ENCODE assay signal across 13 cellular contexts in genomic region chr13:110507678-110508381, GRCh38. TPM values are rescaled to one million over a fixed set of nuclear protein-coding genes. Genes with fewer than 3 reads are reported as not detected.
DNase-seq lines count a peak whose midpoint lies in the region; ATAC-seq lines count a peak whose summit lies in the region.
"Had no signal": no experiment of that assay in that cellular context is flagged by ENCODE, and none has a peak within 500 bp of the region (broad histone marks: within the 10 kb centered on the region; RNA-seq: fewer than 3 reads in every experiment).

No MANE protein-coding gene starts in this region.

- intact Hi-C loops in left ventricle myocardium superior (cut with micrococcal nuclease), result loop anchor here (10.0 kb wide), 1 partner anchor 57 kb away; the partner anchor contains the start of gene RAB20
- intact Hi-C loops in sciatic nerve (cut with DNase I), result no loop called here

- DNase-seq in DMS53 treated with DMSO at 0.1 percent for 48 hours (lab: John Stamatoyannopoulos, UW; ENCODE audit: unreplicated experiment) (peak; percentile 66), SW480 (ENCODE audit: low spot score) (peak; percentile 96), left ventricle myocardium superior (peak; percentile 76), sciatic nerve (ENCODE audit: low spot score) (no peak), NCI-H1694 (lab: John Stamatoyannopoulos, UW) (no peak)
- DNase-seq in stimulated activated naive CD4-positive, alpha-beta T cell (lab: John Stamatoyannopoulos, UW), result no peak
- DNase-seq: CD4-positive, CD25-positive, alpha-beta regulatory T cell; HCEC 1CT; NCI-H2171; nucleus accumbens; SW 1271 had no signal

- ATAC-seq in left ventricle myocardium superior (peak; percentile 80), sciatic nerve (peak; percentile 2), HG02763 (IDR thresholded peaks at IDR 0.05; ENCODE audit: unreplicated experiment) (no peak), HG03469 (IDR thresholded peaks at IDR 0.05; ENCODE audit: unreplicated experiment) (no peak)

RNA-seq across cellular contexts. Expression of gene RAB20, which starts 53.7 kb away (rescaled TPM):
- 10.3 TPM for total RNA-seq in left ventricle myocardium superior
- total RNA-seq in sciatic nerve, result 23.8 TPM
- total RNA-seq: CD4-positive, CD25-positive, alpha-beta regulatory T cell had no signal

Comparison
In these comparisons a context has a peak if more than half of its experiments do, and no peak if none do; other contexts are left out.
1. DNase-seq: peak in DMS53 treated with DMSO at 0.1 percent for 48 hours (single experiment), SW480 (single experiment) and left ventricle myocardium superior (single experiment); none in sciatic nerve (single experiment), NCI-H1694 (single experiment) and stimulated activated naive CD4-positive, alpha-beta T cell (0 of 6).
2. ATAC-seq: peak in left ventricle myocardium superior (single experiment) and sciatic nerve (single experiment); none in HG02763 (single experiment) and HG03469 (single experiment).